ENCODE assay signal across 11 cellular contexts in genomic region chr1:38941527-38942019, GRCh38. TPM values are rescaled to one million over a fixed set of nuclear protein-coding genes. Genes with fewer than 3 reads are reported as not detected.
DNase-seq lines count a peak whose midpoint lies in the region; ATAC-seq, FAIRE-seq and TF ChIP-seq lines count a peak whose summit lies in the region.
"Had no signal": no experiment of that assay in that cellular context is flagged by ENCODE, and none has a peak within 500 bp of the region (broad histone marks: within the 10 kb centered on the region; RNA-seq: fewer than 3 reads in every experiment).

Gene RHBDL2 (minus strand): TSS chr1:38941830. CDS start chr1:38919212, 22,618 bp downstream.

- H3K9me3 Mint-ChIP-seq in neural crest cell: no peaks in the 10 kb centered on the region
- H3K9me3 Mint-ChIP-seq in mesothelial cell of epicardium: no peaks in the 10 kb centered on the region

- no peak for ATAC-seq in GM21367 (IDR thresholded peaks at IDR 0.05; ENCODE audit: unreplicated experiment)

- H3K4me1 Mint-ChIP-seq in neural crest cell (no peaks in the 10 kb centered on the region), mesothelial cell of epicardium (no peaks in the 10 kb centered on the region)

- CTCF ChIA-PET in AG04450 (lab: Charles Lee): no interaction called here

- FAIRE-seq in RCC 7860 (lab: Jason Lieb, UNC): no peak

- H3K36me3 Mint-ChIP-seq in neural crest cell (ENCODE audit: low read depth) (no peaks in the 10 kb centered on the region), mesothelial cell of epicardium (no peaks in the 10 kb centered on the region)

- no peak for TF ChIP-seq CTCF in AG04450 (IDR thresholded peaks at IDR 0.05; ENCODE audit: low read depth, low read length)
- TF ChIP-seq CTCF in fibroblast of mammary gland (conservative IDR thresholded peaks at IDR 0.05; ENCODE audit: control insufficient read depth, insufficient read depth, low read depth, low read length): no peak
- TF ChIP-seq CTCF in neural crest cell (conservative IDR thresholded peaks at IDR 0.05): no peak
- TF ChIP-seq CTCF in mesothelial cell of epicardium (IDR thresholded peaks at IDR 0.05; ENCODE audit: unreplicated experiment): no peak

- no peak within 1 kb of the TSS for H3K4me3 Mint-ChIP-seq in neural crest cell
- no peak within 1 kb of the TSS for H3K4me3 Mint-ChIP-seq in mesothelial cell of epicardium

- H3K9me3 ChIP-seq in AG04450 (ENCODE audit: control insufficient read depth, insufficient read depth, low read length): no peaks in the 10 kb centered on the region; the same call in 1 of the 2 replicates

- no peaks in the 10 kb centered on the region for H3K27me3 Mint-ChIP-seq in neural crest cell (ENCODE audit: low read depth)
- H3K27me3 Mint-ChIP-seq in mesothelial cell of epicardium (ENCODE audit: low read depth): no peaks in the 10 kb centered on the region

- peak within 1 kb of the TSS; percentile 49 for H3K4me3 ChIP-seq in AG04450 (ENCODE audit: low read depth, low read length)
- peak within 1 kb of the TSS; percentile 44 for H3K4me3 ChIP-seq in fibroblast of mammary gland (ENCODE audit: control insufficient read depth, low read depth, low read length)

- H3K27me3 ChIP-seq in AG04450 (ENCODE audit: control insufficient read depth, insufficient read depth, low read length): peaks cover 2% of the 10 kb centered on the region

- no peak within 1 kb of the TSS for H3K27ac ChIP-seq in AG04450 (ENCODE audit: low read depth, low read length)

- H3K27ac Mint-ChIP-seq in neural crest cell (ENCODE audit: unreplicated experiment) (peak within 1 kb of the TSS; percentile 3), mesothelial cell of epicardium (no peak within 1 kb of the TSS)

- POLR2A ChIA-PET in AG04450 (lab: Yijun Ruan, JAX): no interaction called here

- DNase-seq in AG04450 (ENCODE audit: low read depth, low spot score): no peak
- peak; percentile 32 for DNase-seq in RCC 7860 (ENCODE audit: low spot score)
- peak; percentile 39 for DNase-seq in fibroblast of mammary gland (ENCODE audit: low read depth)
- DNase-seq in neural crest cell (ENCODE audit: low read depth, low spot score): no peak
- no peak for DNase-seq in mesothelial cell of epicardium (ENCODE audit: low spot score in 2 of 2, unreplicated experiment in 2 of 2)
- no peak for DNase-seq in stimulated activated naive CD4-positive, alpha-beta T cell treated with Interleukin-2 at 50 U/mL for 16 hours (lab: John Stamatoyannopoulos, UW)
- no peak for DNase-seq in activated CD4-positive, CD25-positive, alpha-beta regulatory T cell (lab: John Stamatoyannopoulos, UW)
- DNase-seq: central memory CD4-positive, alpha-beta T cell; DND-41; SHP77 treated with DMSO at 0.1 percent for 48 hours had no signal

RNA-seq across cellular contexts. Expression of gene RHBDL2, which starts in this region (rescaled TPM):
- polyA plus RNA-seq in AG04450 (2011; rRNA removed): 0.32 and 0.33 TPM in 2 replicates
- polyA minus RNA-seq in AG04450 (2011; rRNA and poly(A)+ RNA removed): 0.13 TPM in 1 of 2 replicates, not detected in the other
- total RNA-seq in neural crest cell: not detected in 2 replicates
- not detected in 3 replicates for total RNA-seq in mesothelial cell of epicardium

Comparison
In these comparisons a context has a peak if more than half of its experiments do, and no peak if none do; other contexts are left out.
1. DNase-seq: peak in RCC 7860 (single experiment) and fibroblast of mammary gland (single experiment); none in AG04450 (single experiment), neural crest cell (single experiment), mesothelial cell of epicardium (0 of 2), stimulated activated naive CD4-positive, alpha-beta T cell treated with Interleukin-2 at 50 U/mL for 16 hours (single experiment) and activated CD4-positive, CD25-positive, alpha-beta regulatory T cell (0 of 4).